Comparison of ENCODE assay signal across 10 cellular contexts in genomic region chr6:149897015-149897697, GRCh38. TPM values are rescaled to one million over a fixed set of nuclear protein-coding genes. Genes with fewer than 3 reads are reported as not detected.
A peak's percentile ranks its signal among the peaks of the same experiment; 100 is the strongest.
DNase-seq lines count a peak whose midpoint lies in the region; ATAC-seq and TF ChIP-seq lines count a peak whose summit lies in the region.
"Had no signal": no experiment of that assay in that cellular context is flagged by ENCODE, and none has a peak within 500 bp of the region (broad histone marks: within the 10 kb centered on the region; RNA-seq: fewer than 3 reads in every experiment).

No MANE protein-coding gene starts in this region.

- no peaks in the 10 kb centered on the region for H3K9me3 Mint-ChIP-seq in activated CD8-positive, alpha-beta T cell treated with anti-CD3 and anti-CD28 coated beads for 36 hours
- H3K9me3 Mint-ChIP-seq: GM23338 had no signal

- POLR2A ChIA-PET in activated CD8-positive, alpha-beta T cell treated with anti-CD3 and anti-CD28 coated beads for 36 hours (lab: Charles Lee): no interaction called here

- H3K27ac Mint-ChIP-seq in activated CD8-positive, alpha-beta T cell treated with anti-CD3 and anti-CD28 coated beads for 36 hours: no peak overlapping the region
- H3K27ac Mint-ChIP-seq: GM23338 had no signal

- intact Hi-C loops in activated CD8-positive, alpha-beta T cell treated with anti-CD3 and anti-CD28 coated beads for 36 hours (cut with micrococcal nuclease): no loop called here

- H3K4me1 Mint-ChIP-seq in activated CD8-positive, alpha-beta T cell treated with anti-CD3 and anti-CD28 coated beads for 36 hours (ENCODE audit: low read depth): peaks cover 12% of the 10 kb centered on the region

- CTCF ChIA-PET in activated CD8-positive, alpha-beta T cell treated with anti-CD3 and anti-CD28 coated beads for 36 hours (lab: Charles Lee): interaction anchor here (0.7 kb wide), 1 partner anchor 27 kb away, joined by 3 read pairs; no protein-coding TSS in a partner anchor

- H3K36me3 Mint-ChIP-seq in activated CD8-positive, alpha-beta T cell treated with anti-CD3 and anti-CD28 coated beads for 36 hours (ENCODE audit: low read depth): no peaks in the 10 kb centered on the region

- no peak overlapping the region for H3K4me3 Mint-ChIP-seq in activated CD8-positive, alpha-beta T cell treated with anti-CD3 and anti-CD28 coated beads for 36 hours
- H3K4me3 Mint-ChIP-seq: GM23338 had no signal

- peaks cover 7% of the 10 kb centered on the region for H3K27me3 Mint-ChIP-seq in activated CD8-positive, alpha-beta T cell treated with anti-CD3 and anti-CD28 coated beads for 36 hours

- no peak for TF ChIP-seq CTCF in activated CD8-positive, alpha-beta T cell treated with anti-CD3 and anti-CD28 coated beads for 36 hours (IDR thresholded peaks at IDR 0.05)

- DNase-seq in activated CD8-positive, alpha-beta memory T cell treated with anti-CD3 and anti-CD28 coated beads for 24 hours: peak; percentile 38
- DNase-seq in activated CD8-positive, alpha-beta memory T cell treated with anti-CD3 and anti-CD28 coated beads, Interleukin-2, amount 50 U/mL, for 48 hours: no peak
- DNase-seq in dermis blood vessel endothelial cell (peak; percentile 59), midbrain (lab: John Stamatoyannopoulos, UW) (peak; percentile 63), NCI-H748 treated with DMSO at 0.1 percent for 48 hours (lab: John Stamatoyannopoulos, UW) (no peak), NCI-H510A treated with DMSO at 0.1 percent for 48 hours (lab: John Stamatoyannopoulos, UW) (no peak), NCI-H1417 (lab: John Stamatoyannopoulos, UW) (no peak)
- no peak for DNase-seq in activated CD8-positive, alpha-beta T cell treated with anti-CD3 and anti-CD28 coated beads for 36 hours

- ATAC-seq in activated CD8-positive, alpha-beta T cell treated with anti-CD3 and anti-CD28 coated beads for 36 hours: no peak
- ATAC-seq: GM23338 had no signal

RNA-seq across cellular contexts. Expression of gene RAET1E, which starts 0.8 kb away (rescaled TPM):
- 0.09 TPM in 1 of 2 replicates, not detected in the other for total RNA-seq in dermis blood vessel endothelial cell
- not detected for total RNA-seq in activated CD8-positive, alpha-beta T cell treated with anti-CD3 and anti-CD28 coated beads for 36 hours
- total RNA-seq: GM23338; T-helper 2 cell treated with Interferon-gamma antibody and Interleukin-4, amounts not matched to agents 100 ng/mL and 5 ng/mL, for 36 hours had no signal

RNA-seq across cellular contexts. Expression of gene RAET1G, which starts 25.8 kb away (rescaled TPM):
- not detected in 2 replicates for total RNA-seq in dermis blood vessel endothelial cell
- not detected for total RNA-seq in activated CD8-positive, alpha-beta T cell treated with anti-CD3 and anti-CD28 coated beads for 36 hours
- total RNA-seq: GM23338; T-helper 2 cell treated with Interferon-gamma antibody and Interleukin-4, amounts not matched to agents 100 ng/mL and 5 ng/mL, for 36 hours had no signal

RNA-seq across cellular contexts. Expression of gene LRP11, which starts 33.0 kb away (rescaled TPM):
- 13.3 and 37.6 TPM in 2 replicates for total RNA-seq in dermis blood vessel endothelial cell
- 1 to 10 TPM; 1.9 TPM for total RNA-seq in activated CD8-positive, alpha-beta T cell treated with anti-CD3 and anti-CD28 coated beads for 36 hours

RNA-seq across cellular contexts. Expression of gene ULBP2, which starts 44.7 kb away (rescaled TPM):
- total RNA-seq in dermis blood vessel endothelial cell: 2.0 and 3.7 TPM in 2 replicates
- total RNA-seq in activated CD8-positive, alpha-beta T cell treated with anti-CD3 and anti-CD28 coated beads for 36 hours: under 1 TPM; 0.38 to 0.67 TPM
- total RNA-seq: GM23338 had no signal

Comparison
In these comparisons a context has a peak if more than half of its experiments do, and no peak if none do; other contexts are left out.
1. DNase-seq: peak in activated CD8-positive, alpha-beta memory T cell treated with anti-CD3 and anti-CD28 coated beads for 24 hours (single experiment), dermis blood vessel endothelial cell (single experiment) and midbrain (single experiment); none in activated CD8-positive, alpha-beta memory T cell treated with anti-CD3 and anti-CD28 coated beads, Interleukin-2, amount 50 U/mL, for 48 hours (single experiment), NCI-H748 treated with DMSO at 0.1 percent for 48 hours (single experiment), activated CD8-positive, alpha-beta T cell treated with anti-CD3 and anti-CD28 coated beads for 36 hours (single experiment), NCI-H510A treated with DMSO at 0.1 percent for 48 hours (single experiment) and NCI-H1417 (0 of 3).